ENCODE assay signal across 27 cellular contexts in genomic region chr13:38914070-38914469, GRCh38.
DNase-seq lines count a peak whose midpoint lies in the region; ATAC-seq and TF ChIP-seq lines count a peak whose summit lies in the region.
"Had no signal": no experiment of that assay in that cellular context is flagged by ENCODE, and none has a peak within 500 bp of the region (broad histone marks: within the 10 kb centered on the region; RNA-seq: fewer than 3 reads in every experiment).

No MANE protein-coding gene starts in this region.

- H3K79me1 ChIP-seq in mesendoderm (ENCODE audit: low read length): no peaks in the 10 kb centered on the region

- H4K5ac ChIP-seq in mesendoderm (ENCODE audit: low read length): no peak overlapping the region

- no peak for ATAC-seq in effector memory CD8-positive, alpha-beta T cell (replicated peaks)
- ATAC-seq in GM19035 (IDR thresholded peaks at IDR 0.05; ENCODE audit: unreplicated experiment): no peak
- ATAC-seq: naive thymus-derived CD4-positive, alpha-beta T cell; PC-3 had no signal

- H4K8ac ChIP-seq in mesendoderm (ENCODE audit: low read depth, low read length): no peak overlapping the region

- H3K4me1 Mint-ChIP-seq in effector memory CD8-positive, alpha-beta T cell (ENCODE audit: low read depth in 2 of 2): peaks cover 0 to 3% of the 10 kb centered on the region in 2 donors
- H3K4me1 Mint-ChIP-seq: CD14-positive monocyte; naive thymus-derived CD4-positive, alpha-beta T cell had no signal

- H3K36me3 ChIP-seq in GM06990 (ENCODE audit: control insufficient read depth, insufficient read depth, low read length) (no peaks in the 10 kb centered on the region), KMS-11 (ENCODE audit: insufficient read depth) (no peaks in the 10 kb centered on the region), mesendoderm (ENCODE audit: control insufficient read depth, insufficient read depth, low read length) (no peaks in the 10 kb centered on the region)

- no peak overlapping the region for H2BK15ac ChIP-seq in mesendoderm (replicated peaks; ENCODE audit: low read depth)

- no peak for TF ChIP-seq CTCF in GM06990 (IDR thresholded peaks at IDR 0.05; ENCODE audit: insufficient read depth, low read length, poor library complexity, severe bottlenecking)
- TF ChIP-seq CTCF in KMS-11 (conservative IDR thresholded peaks at IDR 0.05; ENCODE audit: low read depth, low read length): no peak

- H3K18ac ChIP-seq in mesendoderm (ENCODE audit: low read length): no peak overlapping the region

- no peaks in the 10 kb centered on the region for H3K9me3 Mint-ChIP-seq in effector memory CD8-positive, alpha-beta T cell
- H3K9me3 Mint-ChIP-seq: activated T-helper 1 cell treated with anti-CD3 and anti-CD28 coated beads, Interleukin-12 subunit alpha, Interleukin-12 subunit beta, Interleukin-2, Interleukin-4 antibody, amounts not matched to agents 30 ng/mL and 10 ng/mL and 1 ng/mL, durations not matched to agents 14 hours and 24 hours and 36 hours; CD14-positive monocyte; mesothelial cell of epicardium; naive thymus-derived CD4-positive, alpha-beta T cell; type B pancreatic cell had no signal

- H3K4me2 ChIP-seq in KMS-11: no peak overlapping the region
- no peak overlapping the region for H3K4me2 ChIP-seq in mesendoderm (ENCODE audit: low read length)

- no peak overlapping the region for H3K27ac Mint-ChIP-seq in effector memory CD8-positive, alpha-beta T cell
- H3K27ac Mint-ChIP-seq: activated T-helper 1 cell treated with anti-CD3 and anti-CD28 coated beads, Interleukin-12 subunit alpha, Interleukin-12 subunit beta, Interleukin-2, Interleukin-4 antibody, amounts not matched to agents 30 ng/mL and 10 ng/mL and 1 ng/mL, durations not matched to agents 14 hours and 24 hours and 36 hours; mesothelial cell of epicardium; naive thymus-derived CD4-positive, alpha-beta T cell; type B pancreatic cell had no signal

- H3K79me2 ChIP-seq in KMS-11 (ENCODE audit: insufficient read depth, low read depth) (no peaks in the 10 kb centered on the region), mesendoderm (ENCODE audit: control insufficient read depth, insufficient read depth, low read length) (no peaks in the 10 kb centered on the region)

- H3K36me3 Mint-ChIP-seq in effector memory CD8-positive, alpha-beta T cell (ENCODE audit: insufficient read depth): no peaks in the 10 kb centered on the region
- H3K36me3 Mint-ChIP-seq: CD14-positive monocyte; mesothelial cell of epicardium; naive thymus-derived CD4-positive, alpha-beta T cell; type B pancreatic cell had no signal

- no peak overlapping the region for H2BK5ac ChIP-seq in mesendoderm (ENCODE audit: low read length)

- WGBS in mesendoderm (ENCODE audit: extremely low coverage, insufficient coverage, low lambda C conversion rate): no CpG with 5 or more reads among the region's 6 CpGs

- no peak overlapping the region for H3K4ac ChIP-seq in mesendoderm (ENCODE audit: low read depth, low read length)

- no peaks in the 10 kb centered on the region for H4K20me1 ChIP-seq in KMS-11 (ENCODE audit: insufficient read depth)

- no peak for DNase-seq in GM06990 (ENCODE audit: extremely low read depth, insufficient read length)
- DNase-seq in RPMI7951 (ENCODE audit: low read depth): peak; percentile 6
- peak; percentile 35 for DNase-seq in mesendoderm
- DNase-seq in effector memory CD8-positive, alpha-beta T cell: no peak
- no peak for DNase-seq in activated CD8-positive, alpha-beta memory T cell treated with anti-CD3 and anti-CD28 coated beads for 24 hours
- DNase-seq: activated CD4-positive, alpha-beta T cell treated with anti-CD3 and anti-CD28 coated beads, Interleukin-2, amount 50 U/mL, for 48 hours; activated CD8-positive, alpha-beta memory T cell treated with anti-CD3 and anti-CD28 coated beads, Interleukin-2, amount 50 U/mL, for 4 hours; activated naive CD4-positive, alpha-beta T cell treated with anti-CD3 and anti-CD28 coated beads, Interleukin-2, amount 50 U/mL, for 16 hours; amniotic stem cell; Calu3; glutamatergic neuron; GOT3; IMR-90; naive thymus-derived CD4-positive, alpha-beta T cell; NCI-H2081 treated with DMSO at 0.1 percent for 48 hours; NCI-H226; NCI-H69; PC-3; Right ventricle myocardium superior; SW 1271 had no signal

- H2AK5ac ChIP-seq in mesendoderm (ENCODE audit: low read length): no peak overlapping the region

- H3K27ac ChIP-seq in KMS-11 (no peak overlapping the region), mesendoderm (ENCODE audit: low read depth, low read length) (no peak overlapping the region)
- H3K27ac ChIP-seq: skin epidermis had no signal

- H3K56ac ChIP-seq in mesendoderm (ENCODE audit: low read length): no peak overlapping the region

- H3K23ac ChIP-seq in mesendoderm (ENCODE audit: low read length): no peak overlapping the region

- H3K4me1 ChIP-seq in KMS-11 (ENCODE audit: low read depth, poor library complexity, severe bottlenecking) (no peaks in the 10 kb centered on the region), mesendoderm (ENCODE audit: control insufficient read depth, low read depth, low read length) (no peaks in the 10 kb centered on the region)

- H2AFZ ChIP-seq in KMS-11 (ENCODE audit: low read depth): 0 out of 2 replicates have a peak overlapping the region, but pooled peaks have one; percentile 18

- H3K27me3 Mint-ChIP-seq in effector memory CD8-positive, alpha-beta T cell: peaks cover 0 to 17% of the 10 kb centered on the region in 2 donors
- H3K27me3 Mint-ChIP-seq: type B pancreatic cell had no signal

- H3K4me3 ChIP-seq in GM06990 (replicated peaks; ENCODE audit: low read depth, low read length): peak overlapping the region; percentile 12; the same call in 1 of the 2 replicates
- H3K4me3 ChIP-seq in KMS-11 (IDR thresholded peaks at IDR 0.05; ENCODE audit: insufficient read depth, low read depth, low read length): no peak overlapping the region
- no peak overlapping the region for H3K4me3 ChIP-seq in mesendoderm (ENCODE audit: low read length)
- H3K4me3 ChIP-seq: skin epidermis had no signal

- H3K4me3 Mint-ChIP-seq in effector memory CD8-positive, alpha-beta T cell: no peak overlapping the region
- H3K4me3 Mint-ChIP-seq: activated T-helper 1 cell treated with anti-CD3 and anti-CD28 coated beads, Interleukin-12 subunit alpha, Interleukin-12 subunit beta, Interleukin-2, Interleukin-4 antibody, amounts not matched to agents 30 ng/mL and 10 ng/mL and 1 ng/mL, durations not matched to agents 14 hours and 24 hours and 36 hours; CD14-positive monocyte; mesothelial cell of epicardium; naive thymus-derived CD4-positive, alpha-beta T cell; type B pancreatic cell had no signal

- no peaks in the 10 kb centered on the region for H3K27me3 ChIP-seq in GM06990 (replicated peaks; ENCODE audit: control insufficient read depth, insufficient read depth, low read length)
- H3K27me3 ChIP-seq in KMS-11 (ENCODE audit: insufficient read depth, low read depth): no peaks in the 10 kb centered on the region
- H3K27me3 ChIP-seq in mesendoderm (ENCODE audit: insufficient read depth, low read length, poor library complexity): no peaks in the 10 kb centered on the region

- no peak overlapping the region for H3K9ac ChIP-seq in KMS-11
- no peak overlapping the region for H3K9ac ChIP-seq in mesendoderm (ENCODE audit: low read length)

- no peak overlapping the region for H2BK120ac ChIP-seq in mesendoderm (ENCODE audit: low read depth, low read length)

Comparison
In these comparisons a context has a peak if more than half of its experiments do, and no peak if none do; other contexts are left out.
1. DNase-seq: peak in RPMI7951 (single experiment) and mesendoderm (single experiment); none in GM06990 (single experiment), effector memory CD8-positive, alpha-beta T cell (0 of 3) and activated CD8-positive, alpha-beta memory T cell treated with anti-CD3 and anti-CD28 coated beads for 24 hours (single experiment).